Comparison of ENCODE assay signal across 18 cellular contexts in genomic region chrX:48997865-48998264, GRCh38. TPM values are rescaled to one million over a fixed set of nuclear protein-coding genes. Genes with fewer than 3 reads are reported as not detected.
DNase-seq lines count a peak whose midpoint lies in the region; ATAC-seq and TF ChIP-seq lines count a peak whose summit lies in the region.
"Had no signal": no experiment of that assay in that cellular context is flagged by ENCODE, and none has a peak within 500 bp of the region (broad histone marks: within the 10 kb centered on the region; RNA-seq: fewer than 3 reads in every experiment).

No MANE protein-coding gene starts in this region.

- peaks cover 61% of the 10 kb centered on the region for H3K36me3 Mint-ChIP-seq in activated CD4-positive, alpha-beta T cell treated with anti-CD3 and anti-CD28 coated beads, Interleukin-2, amount 10 ng/mL, durations not matched to agents 24 days and 14 days (ENCODE audit: low read depth)
- H3K36me3 Mint-ChIP-seq in natural killer cell treated with Interleukin-12 subunit alpha and Interleukin-12 subunit beta and Interleukin-15 and Interleukin-18, amount 100 ng/mL, for 72 hours, result peaks cover 33% of the 10 kb centered on the region
- H3K36me3 Mint-ChIP-seq in natural killer cell, result no peaks in the 10 kb centered on the region
- peaks cover 52% of the 10 kb centered on the region for H3K36me3 Mint-ChIP-seq in nephron (ENCODE audit: low read depth)

- no peak for TF ChIP-seq CTCF in natural killer cell (IDR thresholded peaks at IDR 0.05)
- TF ChIP-seq CTCF in nephron (IDR thresholded peaks at IDR 0.05; ENCODE audit: unreplicated experiment in 3 of 3), result no peak

- peak overlapping the region; percentile 44 for H3K4me3 Mint-ChIP-seq in activated CD4-positive, alpha-beta T cell treated with anti-CD3 and anti-CD28 coated beads, Interleukin-2, amount 10 ng/mL, durations not matched to agents 24 days and 14 days
- peak overlapping the region; percentile 13 for H3K4me3 Mint-ChIP-seq in natural killer cell treated with Interleukin-12 subunit alpha and Interleukin-12 subunit beta and Interleukin-15 and Interleukin-18, amount 100 ng/mL, for 72 hours
- H3K4me3 Mint-ChIP-seq in natural killer cell, result no peak overlapping the region
- peak overlapping the region; percentile 28 to 40 (median 31) for H3K4me3 Mint-ChIP-seq in nephron
- H3K4me3 Mint-ChIP-seq: CD14-positive monocyte, HFFc6 had no signal

- H3K27ac Mint-ChIP-seq in activated CD4-positive, alpha-beta T cell treated with anti-CD3 and anti-CD28 coated beads, Interleukin-2, amount 10 ng/mL, durations not matched to agents 24 days and 14 days, result peak overlapping the region; percentile 73
- H3K27ac Mint-ChIP-seq in natural killer cell treated with Interleukin-12 subunit alpha and Interleukin-12 subunit beta and Interleukin-15 and Interleukin-18, amount 100 ng/mL, for 72 hours, result peak overlapping the region in 1 of 2 donors; percentile 5
- H3K27ac Mint-ChIP-seq in natural killer cell, result peak overlapping the region in 1 of 2 donors; percentile 5
- no peak overlapping the region for H3K27ac Mint-ChIP-seq in nephron
- H3K27ac Mint-ChIP-seq: HFFc6 had no signal

- no peaks in the 10 kb centered on the region for H3K27me3 Mint-ChIP-seq in activated CD4-positive, alpha-beta T cell treated with anti-CD3 and anti-CD28 coated beads, Interleukin-2, amount 10 ng/mL, durations not matched to agents 24 days and 14 days
- H3K27me3 Mint-ChIP-seq in natural killer cell treated with Interleukin-12 subunit alpha and Interleukin-12 subunit beta and Interleukin-15 and Interleukin-18, amount 100 ng/mL, for 72 hours, result peaks cover 0 to 2% of the 10 kb centered on the region in 2 donors
- H3K27me3 Mint-ChIP-seq in natural killer cell (ENCODE audit: low read depth in 2 of 2) (no peaks in the 10 kb centered on the region), nephron (ENCODE audit: low read depth) (no peaks in the 10 kb centered on the region)

- peaks cover 37% of the 10 kb centered on the region for H3K4me1 Mint-ChIP-seq in activated CD4-positive, alpha-beta T cell treated with anti-CD3 and anti-CD28 coated beads, Interleukin-2, amount 10 ng/mL, durations not matched to agents 24 days and 14 days
- peaks cover 30 to 34% of the 10 kb centered on the region in 2 donors for H3K4me1 Mint-ChIP-seq in natural killer cell treated with Interleukin-12 subunit alpha and Interleukin-12 subunit beta and Interleukin-15 and Interleukin-18, amount 100 ng/mL, for 72 hours (ENCODE audit: low read depth in 2 of 2)
- peaks cover 22 to 42% of the 10 kb centered on the region in 2 donors for H3K4me1 Mint-ChIP-seq in natural killer cell
- peaks cover 7% of the 10 kb centered on the region for H3K4me1 Mint-ChIP-seq in nephron

- no peaks in the 10 kb centered on the region for H3K9me3 Mint-ChIP-seq in activated CD4-positive, alpha-beta T cell treated with anti-CD3 and anti-CD28 coated beads, Interleukin-2, amount 10 ng/mL, durations not matched to agents 24 days and 14 days
- no peaks in the 10 kb centered on the region for H3K9me3 Mint-ChIP-seq in natural killer cell treated with Interleukin-12 subunit alpha and Interleukin-12 subunit beta and Interleukin-15 and Interleukin-18, amount 100 ng/mL, for 72 hours
- H3K9me3 Mint-ChIP-seq in natural killer cell, result no peaks in the 10 kb centered on the region
- H3K9me3 Mint-ChIP-seq in nephron, result peaks cover 18% of the 10 kb centered on the region
- H3K9me3 Mint-ChIP-seq: HFFc6 had no signal

- ATAC-seq in natural killer cell treated with Interleukin-12 subunit alpha and Interleukin-12 subunit beta and Interleukin-15 and Interleukin-18, amount 100 ng/mL, for 72 hours, result no peak
- ATAC-seq in natural killer cell, result no peak
- ATAC-seq in HG03521 (IDR thresholded peaks at IDR 0.05; ENCODE audit: unreplicated experiment), result no peak
- ATAC-seq in HG03457 (IDR thresholded peaks at IDR 0.05; ENCODE audit: unreplicated experiment), result no peak

- DNase-seq in activated CD4-positive, alpha-beta T cell treated with anti-CD3 and anti-CD28 coated beads, Interleukin-2, amount 10 ng/mL, durations not matched to agents 24 days and 14 days, result no peak
- no peak for DNase-seq in activated CD4-positive, alpha-beta T cell treated with anti-CD3 and anti-CD28 coated beads for 4 hours
- DNase-seq in natural killer cell treated with Interleukin-12 subunit alpha and Interleukin-12 subunit beta and Interleukin-15 and Interleukin-18, amount 100 ng/mL, for 72 hours (ENCODE audit: low spot score), result no peak
- DNase-seq in natural killer cell (no peak), activated gamma-delta T cell (lab: John Stamatoyannopoulos, UW) (no peak)
- DNase-seq: DND-41, H7, HFFc6, NCI-H1048, NCI-H1436, NCI-H1930, NCI-H226, NCI-H526, PC-9 had no signal

- intact Hi-C loops in activated CD4-positive, alpha-beta T cell treated with anti-CD3 and anti-CD28 coated beads, Interleukin-2, amount 10 ng/mL, durations not matched to agents 24 days and 14 days (cut with micrococcal nuclease), result no loop called here
- intact Hi-C loops in natural killer cell (cut with micrococcal nuclease), result no loop called here

RNA-seq across cellular contexts. Expression of gene GRIPAP1, which starts 4.2 kb away (rescaled TPM):
- 85.7 and 87.3 TPM in 2 replicates for total RNA-seq in activated CD4-positive, alpha-beta T cell treated with anti-CD3 and anti-CD28 coated beads, Interleukin-2, amount 10 ng/mL, durations not matched to agents 24 days and 14 days
- total RNA-seq in natural killer cell treated with Interleukin-12 subunit alpha and Interleukin-12 subunit beta and Interleukin-15 and Interleukin-18, amount 100 ng/mL, for 72 hours, result 100 to 1,000 TPM in 1 of 2 donors, 10 to 100 TPM in 1; 97.8 to 143 TPM
- total RNA-seq in natural killer cell, result 100 to 1,000 TPM; 120 to 141 (median 131) TPM

RNA-seq across cellular contexts. Expression of gene KCND1, which starts 26.2 kb away (rescaled TPM):
- 2.5 and 3.5 TPM in 2 replicates for total RNA-seq in activated CD4-positive, alpha-beta T cell treated with anti-CD3 and anti-CD28 coated beads, Interleukin-2, amount 10 ng/mL, durations not matched to agents 24 days and 14 days
- 1 to 10 TPM; 3.3 to 6.2 TPM for total RNA-seq in natural killer cell treated with Interleukin-12 subunit alpha and Interleukin-12 subunit beta and Interleukin-15 and Interleukin-18, amount 100 ng/mL, for 72 hours
- 1 to 10 TPM; 2.7 to 3.6 (median 3.0) TPM for total RNA-seq in natural killer cell

RNA-seq across cellular contexts. Expression of gene OTUD5, which starts 40.5 kb away (rescaled TPM):
- 76.2 and 76.7 TPM in 2 replicates for total RNA-seq in activated CD4-positive, alpha-beta T cell treated with anti-CD3 and anti-CD28 coated beads, Interleukin-2, amount 10 ng/mL, durations not matched to agents 24 days and 14 days
- total RNA-seq in natural killer cell treated with Interleukin-12 subunit alpha and Interleukin-12 subunit beta and Interleukin-15 and Interleukin-18, amount 100 ng/mL, for 72 hours, result 10 to 100 TPM; 75.8 to 79.9 TPM
- 100 to 1,000 TPM in 1 of 3 donors, 10 to 100 TPM in 2; 92.2 to 106 (median 92.5) TPM for total RNA-seq in natural killer cell

RNA-seq across cellular contexts. Expression of gene TFE3, which starts 45.3 kb away (rescaled TPM):
- total RNA-seq in activated CD4-positive, alpha-beta T cell treated with anti-CD3 and anti-CD28 coated beads, Interleukin-2, amount 10 ng/mL, durations not matched to agents 24 days and 14 days, result 28.8 and 30.8 TPM in 2 replicates
- total RNA-seq in natural killer cell treated with Interleukin-12 subunit alpha and Interleukin-12 subunit beta and Interleukin-15 and Interleukin-18, amount 100 ng/mL, for 72 hours, result 10 to 100 TPM; 38.6 to 45.6 TPM
- total RNA-seq in natural killer cell, result 10 to 100 TPM; 43.8 to 57.5 (median 43.9) TPM
